In the genomic region with DNA sequence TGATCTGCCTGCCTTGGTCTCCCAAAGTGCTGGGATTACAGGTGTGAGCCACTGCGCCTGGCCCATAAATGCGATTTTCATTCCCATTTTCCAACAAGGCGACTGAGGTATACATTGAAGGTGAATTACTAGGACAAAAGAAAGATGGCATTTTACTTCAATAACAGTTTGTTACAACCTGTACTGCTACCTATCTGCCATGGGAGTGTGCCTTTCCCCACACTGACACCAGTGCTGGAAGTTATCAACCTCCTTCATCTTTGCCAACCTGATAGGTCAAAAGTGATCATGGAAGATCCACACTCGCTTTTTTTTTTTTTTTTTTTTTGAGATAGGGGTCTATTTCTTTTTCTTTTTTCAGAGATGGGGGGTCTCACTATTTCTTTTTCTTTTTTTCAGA, we compare ENCODE assay signal across 31 cellular contexts. TPM values are rescaled to one million over a fixed set of nuclear protein-coding genes. Genes with fewer than 3 reads are reported as not detected.
"Had no signal": no experiment of that assay in that cellular context is flagged by ENCODE, and none has a peak within 500 bp of the region (broad histone marks: within the 10 kb centered on the region; RNA-seq: fewer than 3 reads in every experiment).

No MANE protein-coding gene starts in this region.

- H3K9me2 ChIP-seq: SK-N-SH had no signal

- H3K9ac ChIP-seq: SK-N-SH had no signal

- DNase-seq: activated CD4-positive, alpha-beta T cell treated with anti-CD3 and anti-CD28 coated beads for 36 hours; activated CD4-positive, alpha-beta T cell treated with anti-CD3 and anti-CD28 coated beads, Interleukin-2, amount 10 ng/mL, durations not matched to agents 7 days and 5 days; activated CD4-positive, alpha-beta T cell treated with anti-CD3 and anti-CD28 coated beads, Interleukin-2, amount 50 U/mL, for 48 hours; activated CD8-positive, alpha-beta T cell treated with anti-CD3 and anti-CD28 coated beads, Interleukin-2, amount 10 ng/mL, durations not matched to agents 7 days and 5 days; activated gamma-delta T cell; activated naive CD4-positive, alpha-beta T cell treated with Interleukin-2 at 50 U/mL for 16 hours; activated naive CD8-positive, alpha-beta T cell treated with anti-CD3 and anti-CD28 coated beads, Interleukin-2, amount 10 ng/mL, durations not matched to agents 7 days and 5 days; activated T-cell treated with anti-CD3 and anti-CD28 coated beads, Interleukin-2, amount 50 U/mL, for 24 hours; amygdala; NCI-H1048; NCI-H1105 treated with DMSO at 0.1 percent for 48 hours; NCI-H1436; NCI-H1694; NCI-H1930; NCI-H2081 treated with DMSO at 0.1 percent for 48 hours; NCI-H345; NCI-H526 treated with DMSO at 0.1 percent for 48 hours; SHP77; SK-N-SH had no signal

- H3K27me3 ChIP-seq: ascending aorta, cardiac muscle cell had no signal

- H3K4me2 ChIP-seq: SK-N-SH had no signal

- H3K9me3 ChIP-seq: ascending aorta, SJSA1, SK-N-SH had no signal

- H3K36me3 ChIP-seq: ascending aorta, cardiac muscle cell, SJSA1 had no signal

- H3K27ac ChIP-seq: ascending aorta, cardiac muscle cell, SJSA1 had no signal

- ATAC-seq: activated CD4-positive, alpha-beta T cell treated with anti-CD3 and anti-CD28 coated beads for 36 hours; activated CD4-positive, CD25-positive, alpha-beta regulatory T cell treated with anti-CD3 and anti-CD28 coated beads, Interleukin-2, amount 50 U/mL, for 24 hours; activated CD8-positive, alpha-beta T cell treated with anti-CD3 and anti-CD28 coated beads, Interleukin-2, amount 10 ng/mL, durations not matched to agents 7 days and 5 days; Panc1; WTC11 had no signal

- H3K4me1 ChIP-seq: ascending aorta, SJSA1 had no signal

- H3K4me3 ChIP-seq: ascending aorta, cardiac muscle cell, SJSA1 had no signal

RNA-seq across cellular contexts. Expression of a gene that starts 11.0 kb away (rescaled TPM):
- total RNA-seq: activated CD4-positive, alpha-beta T cell treated with anti-CD3 and anti-CD28 coated beads for 36 hours; activated CD4-positive, alpha-beta T cell treated with anti-CD3 and anti-CD28 coated beads, Interleukin-2, amount 10 ng/mL, durations not matched to agents 7 days and 5 days; activated CD8-positive, alpha-beta T cell treated with anti-CD3 and anti-CD28 coated beads, Interleukin-2, amount 10 ng/mL, durations not matched to agents 7 days and 5 days; activated T-helper 2 cell treated with anti-CD3 and anti-CD28 coated beads, Interferon-gamma antibody, Interleukin-2, Interleukin-4, amounts not matched to agents 10 μg/mL and 5 μg/mL and 100 μg/mL, durations not matched to agents 14 hours and 24 hours and 36 hours; ascending aorta; chondrocyte; MCF 10A; NCI-H460; RPMI7951; SJSA1 had no signal
- polyA plus RNA-seq: SK-N-SH had no signal

RNA-seq across cellular contexts. Expression of a gene that starts 26.3 kb away (rescaled TPM):
- total RNA-seq: activated CD4-positive, alpha-beta T cell treated with anti-CD3 and anti-CD28 coated beads for 36 hours; activated CD4-positive, alpha-beta T cell treated with anti-CD3 and anti-CD28 coated beads, Interleukin-2, amount 10 ng/mL, durations not matched to agents 7 days and 5 days; activated CD8-positive, alpha-beta T cell treated with anti-CD3 and anti-CD28 coated beads, Interleukin-2, amount 10 ng/mL, durations not matched to agents 7 days and 5 days; activated naive CD8-positive, alpha-beta T cell treated with anti-CD3 and anti-CD28 coated beads, Interleukin-2, amount 10 ng/mL, durations not matched to agents 7 days and 5 days; activated T-helper 2 cell treated with anti-CD3 and anti-CD28 coated beads, Interferon-gamma antibody, Interleukin-2, Interleukin-4, amounts not matched to agents 10 μg/mL and 5 μg/mL and 100 μg/mL, durations not matched to agents 14 hours and 24 hours and 36 hours; ascending aorta; cardiac muscle cell; chondrocyte; MCF 10A; NCI-H460; RPMI7951; SJSA1; WTC11 had no signal
- polyA plus RNA-seq: adipose tissue, cardiac muscle cell, SK-N-SH had no signal

RNA-seq across cellular contexts. Expression of a gene that starts 28.4 kb away (rescaled TPM):
- total RNA-seq: activated CD4-positive, alpha-beta T cell treated with anti-CD3 and anti-CD28 coated beads for 36 hours; activated CD4-positive, alpha-beta T cell treated with anti-CD3 and anti-CD28 coated beads, Interleukin-2, amount 10 ng/mL, durations not matched to agents 7 days and 5 days; activated CD8-positive, alpha-beta T cell treated with anti-CD3 and anti-CD28 coated beads, Interleukin-2, amount 10 ng/mL, durations not matched to agents 7 days and 5 days; activated naive CD8-positive, alpha-beta T cell treated with anti-CD3 and anti-CD28 coated beads, Interleukin-2, amount 10 ng/mL, durations not matched to agents 7 days and 5 days; activated T-helper 2 cell treated with anti-CD3 and anti-CD28 coated beads, Interferon-gamma antibody, Interleukin-2, Interleukin-4, amounts not matched to agents 10 μg/mL and 5 μg/mL and 100 μg/mL, durations not matched to agents 14 hours and 24 hours and 36 hours; ascending aorta; cardiac muscle cell; chondrocyte; MCF 10A; NCI-H460; RPMI7951; SJSA1; WTC11 had no signal
- polyA plus RNA-seq: adipose tissue, cardiac muscle cell, SK-N-SH had no signal

RNA-seq across cellular contexts. Expression of a gene that starts 53.4 kb away (rescaled TPM):
- total RNA-seq: activated CD4-positive, alpha-beta T cell treated with anti-CD3 and anti-CD28 coated beads for 36 hours; activated CD4-positive, alpha-beta T cell treated with anti-CD3 and anti-CD28 coated beads, Interleukin-2, amount 10 ng/mL, durations not matched to agents 7 days and 5 days; activated CD8-positive, alpha-beta T cell treated with anti-CD3 and anti-CD28 coated beads, Interleukin-2, amount 10 ng/mL, durations not matched to agents 7 days and 5 days; activated naive CD8-positive, alpha-beta T cell treated with anti-CD3 and anti-CD28 coated beads, Interleukin-2, amount 10 ng/mL, durations not matched to agents 7 days and 5 days; activated T-helper 2 cell treated with anti-CD3 and anti-CD28 coated beads, Interferon-gamma antibody, Interleukin-2, Interleukin-4, amounts not matched to agents 10 μg/mL and 5 μg/mL and 100 μg/mL, durations not matched to agents 14 hours and 24 hours and 36 hours; cardiac muscle cell; chondrocyte; MCF 10A; NCI-H460; RPMI7951; SJSA1 had no signal
- polyA plus RNA-seq: SK-N-SH had no signal
